Comparison of ENCODE assay signal across 21 cellular contexts in the genomic region with DNA sequence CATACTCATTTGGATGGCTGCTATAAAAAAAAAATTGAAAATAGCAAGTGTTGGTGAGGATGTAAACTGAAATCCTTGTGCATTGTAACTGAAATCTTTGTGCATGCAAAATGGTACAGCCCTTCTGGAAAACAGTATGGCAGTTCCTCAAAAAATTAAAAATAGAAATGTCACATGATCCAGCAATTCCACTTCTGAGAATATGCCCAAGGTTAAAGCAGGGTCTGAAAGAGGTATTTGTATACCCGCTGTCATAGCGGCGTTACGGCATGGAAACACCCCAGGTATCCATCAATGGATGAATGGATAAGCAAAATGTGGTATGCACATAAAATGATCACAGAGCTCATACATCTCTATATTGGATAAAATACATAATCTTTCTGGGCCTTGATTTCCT.
"Had no signal": no experiment of that assay in that cellular context is flagged by ENCODE, and none has a peak within 500 bp of the region (broad histone marks: within the 10 kb centered on the region; RNA-seq: fewer than 3 reads in every experiment).

No MANE protein-coding gene starts in this region.

- DNase-seq: colonic mucosa; dorsolateral prefrontal cortex; effector CD8-positive, alpha-beta T cell; gastrocnemius medialis; immature natural killer cell; mesendoderm; naive thymus-derived CD4-positive, alpha-beta T cell; nephron progenitor cell; retina; sigmoid colon; stimulated activated CD4-positive, alpha-beta T cell treated with anti-CD3 and anti-CD28 coated beads, Interleukin-2, amount 100 ng/mL, for 24 hours; stimulated activated CD4-positive, alpha-beta T cell treated with anti-CD3 and anti-CD28 coated beads, Interleukin-4, amount 100 ng/mL, for 4 hours; stimulated activated naive CD4-positive, alpha-beta T cell; stomach; substantia nigra; transverse colon had no signal

- H3K4me3 ChIP-seq: colonic mucosa, dorsolateral prefrontal cortex, gastrocnemius medialis, prostate gland, sigmoid colon, skin epidermis, stomach, thoracic aorta, transverse colon had no signal

- H3K27ac ChIP-seq: colonic mucosa, parathyroid adenoma, prostate gland, sigmoid colon, skin epidermis, stomach, thoracic aorta, transverse colon had no signal

- ATAC-seq: esophagus mucosa; naive thymus-derived CD4-positive, alpha-beta T cell had no signal

- H3K9me3 Mint-ChIP-seq: immature natural killer cell; naive thymus-derived CD4-positive, alpha-beta T cell; nephron progenitor cell had no signal

- H3K27me3 Mint-ChIP-seq: naive thymus-derived CD4-positive, alpha-beta T cell had no signal

- H3K27me3 ChIP-seq: colonic mucosa, dorsolateral prefrontal cortex, gastrocnemius medialis, sigmoid colon, stomach, transverse colon had no signal

- H3K36me3 ChIP-seq: colonic mucosa, prostate gland had no signal

- H3K27ac Mint-ChIP-seq: nephron progenitor cell had no signal

- H3K4me3 Mint-ChIP-seq: immature natural killer cell; naive thymus-derived CD4-positive, alpha-beta T cell; nephron progenitor cell had no signal

- H3K4me1 ChIP-seq: colonic mucosa, parathyroid adenoma, prostate gland, sigmoid colon, stomach, transverse colon had no signal

- H3K9me3 ChIP-seq: colonic mucosa, gastrocnemius medialis, prostate gland, sigmoid colon, stomach, thoracic aorta, transverse colon had no signal
